In genomic region chr7:69652947-69653701, GRCh38 we compare ENCODE assay signal across 18 cellular contexts. TPM values are rescaled to one million over a fixed set of nuclear protein-coding genes. Genes with fewer than 3 reads are reported as not detected.
DNase-seq lines count a peak whose midpoint lies in the region; ATAC-seq and TF ChIP-seq lines count a peak whose summit lies in the region.
"Had no signal": no experiment of that assay in that cellular context is flagged by ENCODE, and none has a peak within 500 bp of the region (broad histone marks: within the 10 kb centered on the region; RNA-seq: fewer than 3 reads in every experiment).

No MANE protein-coding gene starts in this region.

- peaks cover 42% of the 10 kb centered on the region for H3K4me1 Mint-ChIP-seq in activated B cell treated with CpG ODN at 0.5 μM for 24 hours
- H3K4me1 Mint-ChIP-seq: activated T-helper 17 cell treated with anti-CD3 and anti-CD28 coated beads, Interleukin-2, amount 50 U/mL, for 72 hours had no signal

- H3K4me1 ChIP-seq in HAP-1, result peaks cover 13% of the 10 kb centered on the region
- H3K4me1 ChIP-seq: SJSA1 had no signal

- H3K4me3 Mint-ChIP-seq in activated B cell treated with CpG ODN at 0.5 μM for 24 hours, result no peak overlapping the region
- H3K4me3 Mint-ChIP-seq: activated T-helper 17 cell treated with anti-CD3 and anti-CD28 coated beads, Interleukin-2, amount 50 U/mL, for 72 hours; nephron; T-helper 17 cell had no signal

- no peaks in the 10 kb centered on the region for H3K36me3 Mint-ChIP-seq in activated B cell treated with CpG ODN at 0.5 μM for 24 hours (ENCODE audit: low read depth)

- CTCF ChIA-PET in activated B cell treated with CpG ODN at 0.5 μM for 24 hours (lab: Charles Lee), result no interaction called here

- no peak for TF ChIP-seq CTCF in activated B cell treated with CpG ODN at 0.5 μM for 24 hours (IDR thresholded peaks at IDR 0.05)

- H3K9me3 ChIP-seq in HAP-1, result no peaks in the 10 kb centered on the region
- H3K9me3 ChIP-seq: body of pancreas, sigmoid colon, SJSA1 had no signal

- intact Hi-C loops in activated B cell treated with CpG ODN at 0.5 μM for 24 hours (cut with micrococcal nuclease), result loop anchor here (5.0 kb wide), 1 partner anchor 84 kb away; no protein-coding TSS in a partner anchor

- DNase-seq in NCI-H82 (lab: John Stamatoyannopoulos, UW), result peak; percentile 15
- DNase-seq in NCI-H82 treated with DMSO at 0.1 percent for 48 hours (lab: John Stamatoyannopoulos, UW; ENCODE audit: unreplicated experiment), result no peak
- DNase-seq in NCI-H1092 treated with DMSO at 0.1 percent for 48 hours (lab: John Stamatoyannopoulos, UW), result peak; percentile 37
- no peak for DNase-seq in activated B cell treated with CpG ODN at 0.5 μM for 24 hours
- no peak for DNase-seq in DMS 273 treated with DMSO at 0.1 percent for 48 hours (lab: John Stamatoyannopoulos, UW)
- DNase-seq in HAP-1 (ENCODE audit: low spot score in 2 of 2), result no peak
- DNase-seq: ACHN; activated CD4-positive, alpha-beta T cell treated with anti-CD3 and anti-CD28 coated beads, Interleukin-2, amount 50 U/mL, for 1 hour; body of pancreas; NCI-H2081 treated with DMSO at 0.1 percent for 48 hours; NK-92 treated with Interleukin-12 subunit alpha and Interleukin-12 subunit beta, amount 100 ng/mL, for 24 hours; sigmoid colon; T-helper 17 cell had no signal

- no peaks in the 10 kb centered on the region for H3K27me3 Mint-ChIP-seq in activated B cell treated with CpG ODN at 0.5 μM for 24 hours
- H3K27me3 Mint-ChIP-seq: activated T-helper 17 cell treated with anti-CD3 and anti-CD28 coated beads, Interleukin-2, amount 50 U/mL, for 72 hours; T-helper 17 cell had no signal

- H3K27ac Mint-ChIP-seq in activated B cell treated with CpG ODN at 0.5 μM for 24 hours, result peak overlapping the region; percentile 3
- H3K27ac Mint-ChIP-seq: activated T-helper 17 cell treated with anti-CD3 and anti-CD28 coated beads, Interleukin-2, amount 50 U/mL, for 72 hours; nephron; T-helper 17 cell had no signal

- POLR2A ChIA-PET in activated B cell treated with CpG ODN at 0.5 μM for 24 hours (lab: Charles Lee), result interaction anchor here (0.8 kb wide), 1 partner anchor 12 kb away, joined by 3 read pairs; no protein-coding TSS in a partner anchor

- ATAC-seq in activated B cell treated with CpG ODN at 0.5 μM for 24 hours (ENCODE audit: low read depth), result no peak
- ATAC-seq in HG03457 (IDR thresholded peaks at IDR 0.05; ENCODE audit: unreplicated experiment), result no peak
- ATAC-seq in HG03139 (IDR thresholded peaks at IDR 0.05; ENCODE audit: unreplicated experiment), result no peak
- ATAC-seq: activated T-helper 17 cell treated with anti-CD3 and anti-CD28 coated beads, Interleukin-2, amount 50 U/mL, for 72 hours; body of pancreas; T-helper 17 cell had no signal

- no peak overlapping the region for H3K4me3 ChIP-seq in HAP-1
- H3K4me3 ChIP-seq: body of pancreas, sigmoid colon, SJSA1 had no signal

- no peaks in the 10 kb centered on the region for H3K9me3 Mint-ChIP-seq in activated B cell treated with CpG ODN at 0.5 μM for 24 hours
- H3K9me3 Mint-ChIP-seq: activated T-helper 17 cell treated with anti-CD3 and anti-CD28 coated beads, Interleukin-2, amount 50 U/mL, for 72 hours; nephron had no signal

- H3K27me3 ChIP-seq in HAP-1 (ENCODE audit: low read depth), result no peaks in the 10 kb centered on the region
- H3K27me3 ChIP-seq: body of pancreas, sigmoid colon, SJSA1 had no signal

- in situ Hi-C loops in HAP-1 (cut with MboI; ENCODE audit: low sequenced_read_pairs), result no loop called here

- no peaks in the 10 kb centered on the region for H3K36me3 ChIP-seq in HAP-1 (replicated peaks)
- H3K36me3 ChIP-seq: sigmoid colon, SJSA1 had no signal

RNA-seq across cellular contexts. Expression of gene AUTS2, which starts 54.8 kb away (rescaled TPM):
- 13.0 and 15.9 TPM in 2 replicates for total RNA-seq in activated B cell treated with CpG ODN at 0.5 μM for 24 hours
- total RNA-seq: SJSA1 had no signal

Comparison
In these comparisons a context has a peak if more than half of its experiments do, and no peak if none do; other contexts are left out.
1. DNase-seq: peak in NCI-H82 (single experiment) and NCI-H1092 treated with DMSO at 0.1 percent for 48 hours (single experiment); none in NCI-H82 treated with DMSO at 0.1 percent for 48 hours (single experiment), activated B cell treated with CpG ODN at 0.5 μM for 24 hours (single experiment), DMS 273 treated with DMSO at 0.1 percent for 48 hours (single experiment) and HAP-1 (0 of 2).